Comparison of ENCODE assay signal across 8 cellular contexts in the genomic region with DNA sequence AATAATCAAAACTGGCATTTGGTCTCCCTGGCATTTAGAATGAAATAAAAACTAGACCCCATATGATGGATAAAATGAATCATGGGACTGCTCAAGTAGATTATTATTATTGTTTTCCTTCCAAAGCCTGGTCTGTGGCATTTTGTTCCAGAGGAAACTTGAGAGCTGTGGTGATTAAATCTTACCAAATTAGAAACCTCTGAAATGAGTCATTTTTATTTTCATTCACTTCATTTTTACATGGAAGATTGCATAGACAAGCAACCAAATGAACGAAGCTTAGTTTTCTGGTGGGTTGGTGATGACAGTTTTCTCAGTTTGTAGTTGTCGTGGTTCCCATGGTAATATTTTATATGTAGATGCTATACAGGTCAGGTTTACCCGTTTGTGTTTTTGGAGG. TPM values are rescaled to one million over a fixed set of nuclear protein-coding genes. Genes with fewer than 3 reads are reported as not detected.
DNase-seq lines count a peak whose midpoint lies in the region; ATAC-seq and TF ChIP-seq lines count a peak whose summit lies in the region.

No MANE protein-coding gene starts in this region.

- TF ChIP-seq CTCF in activated CD8-positive, alpha-beta T cell treated with anti-CD3 and anti-CD28 coated beads for 36 hours (IDR thresholded peaks at IDR 0.05) = no peak

- CTCF ChIA-PET in activated CD8-positive, alpha-beta T cell treated with anti-CD3 and anti-CD28 coated beads for 36 hours (lab: Charles Lee) = interaction anchor here (1.5 to 2.6 kb wide), 3 partner anchors 13 to 20 kb away, joined by 3 to 9 read pairs (median 5); no protein-coding TSS in a partner anchor

- ATAC-seq in HG02571 (IDR thresholded peaks at IDR 0.05; ENCODE audit: unreplicated experiment) = peak; percentile 43
- ATAC-seq in activated CD8-positive, alpha-beta T cell treated with anti-CD3 and anti-CD28 coated beads for 36 hours = peak; percentile 84
- no peak for ATAC-seq in GM21390 (IDR thresholded peaks at IDR 0.05; ENCODE audit: unreplicated experiment)

- peak overlapping the region; percentile 12 for H3K4me3 Mint-ChIP-seq in activated CD8-positive, alpha-beta T cell treated with anti-CD3 and anti-CD28 coated beads for 36 hours

- H3K27ac Mint-ChIP-seq in activated CD8-positive, alpha-beta T cell treated with anti-CD3 and anti-CD28 coated beads for 36 hours = peak overlapping the region; percentile 76

- peaks cover 9% of the 10 kb centered on the region for H3K9me3 Mint-ChIP-seq in activated CD8-positive, alpha-beta T cell treated with anti-CD3 and anti-CD28 coated beads for 36 hours

- intact Hi-C loops in activated CD8-positive, alpha-beta T cell treated with anti-CD3 and anti-CD28 coated beads for 36 hours (cut with micrococcal nuclease) = loop anchor here (2.0 kb wide), 1 partner anchor 16 kb away; no protein-coding TSS in a partner anchor

- POLR2A ChIA-PET in activated CD8-positive, alpha-beta T cell treated with anti-CD3 and anti-CD28 coated beads for 36 hours (lab: Charles Lee) = interaction anchor here (0.9 to 1.4 kb wide), 2 partner anchors 13 to 23 kb away, joined by 3 to 4 read pairs; a partner anchor contains a TSS

- DNase-seq in GM04504 (ENCODE audit: low read depth) = peak; percentile 65
- DNase-seq in activated CD8-positive, alpha-beta T cell treated with anti-CD3 and anti-CD28 coated beads for 36 hours = peak; percentile 21
- DNase-seq in kidney glomerular epithelial cell (lab: John Stamatoyannopoulos, UW) = peak; percentile 41
- no peak for DNase-seq in MV-4-11 (lab: John Stamatoyannopoulos, UW)
- no peak for DNase-seq in cortex of kidney (lab: John Stamatoyannopoulos, UW)
- DNase-seq in DMS79 treated with DMSO at 0.1 percent for 48 hours (lab: John Stamatoyannopoulos, UW) = no peak

- peaks cover 30% of the 10 kb centered on the region for H3K36me3 Mint-ChIP-seq in activated CD8-positive, alpha-beta T cell treated with anti-CD3 and anti-CD28 coated beads for 36 hours (ENCODE audit: low read depth)

- H3K27me3 Mint-ChIP-seq in activated CD8-positive, alpha-beta T cell treated with anti-CD3 and anti-CD28 coated beads for 36 hours = no peaks in the 10 kb centered on the region

- peaks cover 74% of the 10 kb centered on the region for H3K4me1 Mint-ChIP-seq in activated CD8-positive, alpha-beta T cell treated with anti-CD3 and anti-CD28 coated beads for 36 hours (ENCODE audit: low read depth)

RNA-seq across cellular contexts. Expression of a gene that starts 23.4 kb away (rescaled TPM):
- total RNA-seq in activated CD8-positive, alpha-beta T cell treated with anti-CD3 and anti-CD28 coated beads for 36 hours = 10 to 100 TPM; 63.4 to 65.8 TPM

Comparison
In these comparisons a context has a peak if more than half of its experiments do, and no peak if none do; other contexts are left out.
1. DNase-seq: peak in GM04504 (single experiment), activated CD8-positive, alpha-beta T cell treated with anti-CD3 and anti-CD28 coated beads for 36 hours (single experiment) and kidney glomerular epithelial cell (single experiment); none in MV-4-11 (single experiment), cortex of kidney (single experiment) and DMS79 treated with DMSO at 0.1 percent for 48 hours (single experiment).